Comparison of ENCODE assay signal across 11 cellular contexts in the genomic region with DNA sequence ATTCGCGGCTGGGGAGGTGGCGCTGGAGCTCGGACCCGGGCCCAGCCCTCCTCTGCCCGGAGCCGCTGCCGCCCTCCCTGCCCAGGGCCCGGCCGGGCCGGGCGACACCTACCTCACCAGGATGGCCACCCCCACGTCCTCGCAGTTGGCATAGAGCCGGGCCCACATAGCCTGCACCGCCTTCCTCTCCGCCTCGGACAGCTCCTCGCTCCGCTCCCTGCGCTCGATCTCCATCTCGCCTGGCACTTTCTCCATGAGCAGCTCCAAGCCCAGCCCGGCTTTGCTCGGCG. TPM values are rescaled to one million over a fixed set of nuclear protein-coding genes. Genes with fewer than 3 reads are reported as not detected.
DNase-seq lines count a peak whose midpoint lies in the region; ATAC-seq and TF ChIP-seq lines count a peak whose summit lies in the region.
"Had no signal": no experiment of that assay in that cellular context is flagged by ENCODE, and none has a peak within 500 bp of the region (broad histone marks: within the 10 kb centered on the region; RNA-seq: fewer than 3 reads in every experiment).

No MANE protein-coding gene starts in this region.

- peak overlapping the region; percentile 55 to 61 (median 56) for H3K4me3 ChIP-seq in esophagus muscularis mucosa
- H3K4me3 ChIP-seq in mesodermal cell (ENCODE audit: extremely low read depth, insufficient read depth, low read length, poor library complexity, severe bottlenecking), result peak overlapping the region; percentile 45
- peak overlapping the region in 3 of 4 donors; percentile 28 to 49 (median 47) for H3K4me3 ChIP-seq in upper lobe of left lung

- H3K4me1 ChIP-seq in esophagus muscularis mucosa, result peaks cover 25 to 72% (median 58%) of the 10 kb centered on the region in 4 donors
- H3K4me1 ChIP-seq in mesodermal cell (ENCODE audit: control insufficient read depth, insufficient read depth, low read length, poor library complexity, severe bottlenecking), result peaks cover 25% of the 10 kb centered on the region
- peaks cover 28 to 44% (median 38%) of the 10 kb centered on the region in 4 donors for H3K4me1 ChIP-seq in upper lobe of left lung

- intact Hi-C loops in esophagus muscularis mucosa (cut with DNase I), result no loop called here

- H3K9me3 ChIP-seq in esophagus muscularis mucosa, result no peaks in the 10 kb centered on the region
- H3K9me3 ChIP-seq in mesodermal cell (ENCODE audit: control insufficient read depth, low read length), result no peaks in the 10 kb centered on the region
- H3K9me3 ChIP-seq in upper lobe of left lung, result no peaks in the 10 kb centered on the region

- peak; percentile 69 for DNase-seq in NCI-H2227 (lab: John Stamatoyannopoulos, UW; ENCODE audit: unreplicated experiment)
- DNase-seq in NCI-H2227 treated with DMSO at 0.1 percent for 48 hours (lab: John Stamatoyannopoulos, UW), result no peak
- DNase-seq in esophagus muscularis mucosa (ENCODE audit: extremely low spot score), result no peak
- peak in 1 of 2 donors; percentile 89 for DNase-seq in upper lobe of left lung
- DNase-seq in NCI-H226, result no peak
- no peak for DNase-seq in NCI-H2171 treated with DMSO at 0.1 percent for 48 hours (lab: John Stamatoyannopoulos, UW)
- DNase-seq: activated CD4-positive, alpha-beta T cell treated with anti-CD3 and anti-CD28 coated beads for 48 hours had no signal

- no peak for TF ChIP-seq POLR2A in esophagus muscularis mucosa (IDR thresholded peaks at IDR 0.05; ENCODE audit: low read depth)
- TF ChIP-seq POLR2A in upper lobe of left lung (IDR thresholded peaks at IDR 0.05), result no peak

- peak overlapping the region; percentile 74 to 84 (median 78) for H3K27ac ChIP-seq in esophagus muscularis mucosa (replicated peaks in 1 of 4)
- H3K27ac ChIP-seq in mesodermal cell (ENCODE audit: low read depth, low read length, severe bottlenecking), result no peak overlapping the region
- peak overlapping the region in 3 of 4 donors; percentile 67 to 79 (median 75) for H3K27ac ChIP-seq in upper lobe of left lung

- 4% methylated on average over 22 of the region's 26 CpGs for WGBS in esophagus muscularis mucosa
- WGBS in mesodermal cell (ENCODE audit: insufficient coverage in 2 of 2), 2 experiments, result 14 to 22% methylated on average over 17 to 20 of the region's 26 CpGs
- 12% methylated on average over 15 of the region's 26 CpGs; no CpG with 5 or more reads in 1 of the 2 donors for WGBS in upper lobe of left lung, 2 donors

- ATAC-seq in upper lobe of left lung (ENCODE audit: low FRiP score in 2 of 2) (peak in 1 of 2 donors; percentile 2), GM19328 (IDR thresholded peaks at IDR 0.05; ENCODE audit: unreplicated experiment) (no peak)

- no peak for TF ChIP-seq CTCF in esophagus muscularis mucosa (IDR thresholded peaks at IDR 0.05)
- TF ChIP-seq CTCF in upper lobe of left lung (IDR thresholded peaks at IDR 0.05), result no peak

- H3K36me3 ChIP-seq in esophagus muscularis mucosa (no peaks in the 10 kb centered on the region), mesodermal cell (ENCODE audit: control insufficient read depth, insufficient read depth, low read length) (no peaks in the 10 kb centered on the region), upper lobe of left lung (no peaks in the 10 kb centered on the region)

- TF ChIP-seq EP300 in esophagus muscularis mucosa (IDR thresholded peaks at IDR 0.05) (no peak), upper lobe of left lung (IDR thresholded peaks at IDR 0.05) (no peak)

- H3K27me3 ChIP-seq in esophagus muscularis mucosa (peaks cover 5 to 53% (median 14%) of the 10 kb centered on the region in 4 donors), upper lobe of left lung (peaks cover 0 to 18% (median 10%) of the 10 kb centered on the region in 4 donors)

RNA-seq across cellular contexts. Expression of a gene that starts 0.3 kb away (rescaled TPM):
- 10 to 100 TPM; 10.8 to 23.5 (median 20.7) TPM for total RNA-seq in esophagus muscularis mucosa
- 18.2 TPM for polyA plus RNA-seq in mesodermal cell (2013, experiment 1 of 2)
- 19.4 TPM for polyA plus RNA-seq in mesodermal cell (2013, experiment 2 of 2)
- total RNA-seq in upper lobe of left lung, result 10 to 100 TPM in 5 of 6 donors, 1 to 10 TPM in 1; 6.4 to 33.9 (median 16.6) TPM

RNA-seq across cellular contexts. Expression of a gene that starts 2.6 kb away (rescaled TPM):
- total RNA-seq in esophagus muscularis mucosa, result 1 to 10 TPM; 1.2 to 5.1 (median 3.8) TPM
- polyA plus RNA-seq in mesodermal cell (2013, experiment 1 of 2), result 5.8 TPM
- polyA plus RNA-seq in mesodermal cell (2013, experiment 2 of 2), result 9.9 TPM
- 10 to 100 TPM in 1 of 6 donors, 1 to 10 TPM in 4, not detected in 1; 3.0 to 13.9 (median 7.2) TPM for total RNA-seq in upper lobe of left lung
- total RNA-seq: A172 had no signal

RNA-seq across cellular contexts. Expression of a gene that starts 36.0 kb away (rescaled TPM):
- 10 to 100 TPM; 12.9 to 22.5 (median 15.4) TPM for total RNA-seq in esophagus muscularis mucosa
- 9.0 TPM for polyA plus RNA-seq in mesodermal cell (2013, experiment 1 of 2)
- polyA plus RNA-seq in mesodermal cell (2013, experiment 2 of 2), result 8.2 TPM
- total RNA-seq in upper lobe of left lung, result 100 to 1,000 TPM in 2 of 6 donors, 10 to 100 TPM in 4; 34.3 to 137 (median 47.6) TPM

RNA-seq across cellular contexts. Expression of a gene that starts 48.4 kb away (rescaled TPM):
- total RNA-seq in esophagus muscularis mucosa (10 to 100 TPM in 2 of 4 donors, 1 to 10 TPM in 2; 8.7 to 17.8 (median 13.3) TPM), upper lobe of left lung (10 to 100 TPM; 24.4 to 63.5 (median 39.8) TPM)
- 0.52 TPM for polyA plus RNA-seq in mesodermal cell (2013, experiment 1 of 2)
- polyA plus RNA-seq in mesodermal cell (2013, experiment 2 of 2), result 0.25 TPM
- total RNA-seq: temporal lobe had no signal
